Comparison of ENCODE assay signal across 9 cellular contexts in genomic region chr1:235918032-235918431, GRCh38. TPM values are rescaled to one million over a fixed set of nuclear protein-coding genes. Genes with fewer than 3 reads are reported as not detected.
A peak's percentile ranks its signal among the peaks of the same experiment; 100 is the strongest.
DNase-seq lines count a peak whose midpoint lies in the region; ATAC-seq and TF ChIP-seq lines count a peak whose summit lies in the region.
"Had no signal": no experiment of that assay in that cellular context is flagged by ENCODE, and none has a peak within 500 bp of the region (broad histone marks: within the 10 kb centered on the region; RNA-seq: fewer than 3 reads in every experiment).

No MANE protein-coding gene starts in this region.

- DNase-seq in DMS 273 (lab: John Stamatoyannopoulos, UW; ENCODE audit: unreplicated experiment) (peak; percentile 78), NCI-H69 (lab: John Stamatoyannopoulos, UW) (peak; percentile 90), coronary artery (ENCODE audit: low spot score) (no peak), sigmoid colon (peak; percentile 66), HCEC 1CT (no peak), mucosa of descending colon (no peak), DMS79 treated with DMSO at 0.1 percent for 48 hours (lab: John Stamatoyannopoulos, UW) (no peak)
- DNase-seq: Caco-2 had no signal

- H3K9me3 ChIP-seq in sigmoid colon (no peaks in the 10 kb centered on the region), mucosa of descending colon (no peaks in the 10 kb centered on the region)
- H3K9me3 ChIP-seq: Caco-2 had no signal

- no peaks in the 10 kb centered on the region for H3K27me3 ChIP-seq in sigmoid colon

- H3K27ac ChIP-seq in coronary artery = peak overlapping the region; percentile 56 to 85
- peak overlapping the region; percentile 54 to 78 (median 64) for H3K27ac ChIP-seq in sigmoid colon

- no peaks in the 10 kb centered on the region for H3K36me3 ChIP-seq in sigmoid colon
- H3K36me3 ChIP-seq in mucosa of descending colon (ENCODE audit: low read depth) = no peaks in the 10 kb centered on the region

- intact Hi-C loops in sigmoid colon (cut with DNase I) (no loop called here), mucosa of descending colon (cut with DNase I, micrococcal nuclease) (no loop called here)

- H3K4me3 ChIP-seq in coronary artery = no peak overlapping the region
- H3K4me3 ChIP-seq in sigmoid colon = no peak overlapping the region
- no peak overlapping the region for H3K4me3 ChIP-seq in mucosa of descending colon

- WGBS in sigmoid colon, 2 donors = 90 to 94% methylated on average over 13 of the region's 13 CpGs

- ATAC-seq in mucosa of descending colon = no peak
- no peak for ATAC-seq in HG02610 (IDR thresholded peaks at IDR 0.05; ENCODE audit: unreplicated experiment)

- TF ChIP-seq EP300 in sigmoid colon (IDR thresholded peaks at IDR 0.05) = no peak

- H3K4me1 ChIP-seq in sigmoid colon (peaks cover 0 to 18% (median 11%) of the 10 kb centered on the region in 4 donors), mucosa of descending colon (ENCODE audit: low read depth) (peaks cover 22% of the 10 kb centered on the region)

- TF ChIP-seq CTCF in coronary artery (IDR thresholded peaks at IDR 0.05) (no peak), sigmoid colon (IDR thresholded peaks at IDR 0.05) (no peak), mucosa of descending colon (IDR thresholded peaks at IDR 0.05) (no peak)

- TF ChIP-seq POLR2A in sigmoid colon (IDR thresholded peaks at IDR 0.05) = no peak

RNA-seq across cellular contexts. Expression of gene LYST, which starts 51.3 kb away (rescaled TPM):
- total RNA-seq in sigmoid colon = 10 to 100 TPM; 21.9 to 53.2 (median 33.5) TPM
- polyA plus RNA-seq in sigmoid colon = 10 to 100 TPM in 1 of 3 donors, 1 to 10 TPM in 2; 6.6 to 12.9 (median 8.3) TPM
- total RNA-seq in mucosa of descending colon = 10 to 100 TPM; 24.0 to 32.3 (median 26.7) TPM

Comparison
In these comparisons a context has a peak if more than half of its experiments do, and no peak if none do; other contexts are left out.
1. DNase-seq: peak in DMS 273 (single experiment), NCI-H69 (single experiment) and sigmoid colon (single experiment); none in coronary artery (single experiment), HCEC 1CT (single experiment), mucosa of descending colon (0 of 3) and DMS79 treated with DMSO at 0.1 percent for 48 hours (single experiment).